Comparison of ENCODE assay signal across 8 cellular contexts in genomic region chr7:140696679-140697446, GRCh38. TPM values are rescaled to one million over a fixed set of nuclear protein-coding genes. Genes with fewer than 3 reads are reported as not detected.
DNase-seq lines count a peak whose midpoint lies in the region; TF ChIP-seq lines count a peak whose summit lies in the region.

NDUFB2 (plus strand) TSS chr7:140696708; CDS start chr7:140696745, 37 bp downstream.

- in situ Hi-C loops in HAP-1 (cut with MboI; ENCODE audit: low sequenced_read_pairs): no loop called here

- H3K4me3 ChIP-seq in HAP-1 (peak within 1 kb of the TSS; percentile 78), SK-N-SH (ENCODE audit: low read depth in 2 of 2, low read length in 1 of 2) (peak within 1 kb of the TSS; percentile 79 to 95), adipocyte (ENCODE audit: low read length) (peak within 1 kb of the TSS; percentile 93), cardiac muscle cell (peak within 1 kb of the TSS; percentile 72), parathyroid adenoma (ENCODE audit: low read depth, low read length) (peak within 1 kb of the TSS; percentile 86)

- no peak for TF ChIP-seq RAD21 in SK-N-SH (IDR thresholded peaks at IDR 0.05; ENCODE audit: low read length)

- CTCF ChIA-PET in SK-N-SH (lab: Yijun Ruan, JAX): interaction anchor here (0.6 to 1.9 kb wide), 11 partner anchors 8 to 910 kb away, joined by 3 to 7 read pairs (median 4); partner anchors contain the start of gene BRAF

- H3K4me1 Mint-ChIP-seq in type B pancreatic cell (ENCODE audit: unreplicated experiment): peaks cover 31% of the 10 kb centered on the region

- H3K9ac ChIP-seq in SK-N-SH: peak within 1 kb of the TSS; percentile 85
- H3K9ac ChIP-seq in adipocyte (ENCODE audit: low read length): peak within 1 kb of the TSS; percentile 92
- peak within 1 kb of the TSS; percentile 51 for H3K9ac ChIP-seq in parathyroid adenoma

- TF ChIP-seq EP300 in SK-N-SH (IDR thresholded peaks at IDR 0.05; ENCODE audit: borderline replicate concordance in 1 of 2, low read depth in 1 of 2, low read length in 1 of 2): peak; percentile 9 to 21; a peak in 1 of 4 replicates

- H3K9me3 ChIP-seq in HAP-1 (no peaks in the 10 kb centered on the region), SK-N-SH (no peaks in the 10 kb centered on the region), adipocyte (ENCODE audit: control insufficient read depth, low read length) (no peaks in the 10 kb centered on the region), cardiac muscle cell (ENCODE audit: low read depth) (no peaks in the 10 kb centered on the region), parathyroid adenoma (ENCODE audit: control insufficient read depth, low read length) (no peaks in the 10 kb centered on the region)

- no peaks in the 10 kb centered on the region for H3F3A ChIP-seq in SK-N-SH (replicated peaks; ENCODE audit: insufficient read depth)

- WGBS in SK-N-SH (ENCODE audit: low lambda C conversion rate): 1% methylated on average over 62 of the region's 82 CpGs

- H3K27ac Mint-ChIP-seq in type B pancreatic cell: peak within 1 kb of the TSS; percentile 99

- peak within 1 kb of the TSS; percentile 87 to 94 for H3K27ac ChIP-seq in SK-N-SH (ENCODE audit: low read depth in 2 of 2, low read length in 1 of 2)
- peak within 1 kb of the TSS; percentile 94 for H3K27ac ChIP-seq in cardiac muscle cell
- peak within 1 kb of the TSS; percentile 91 for H3K27ac ChIP-seq in parathyroid adenoma

- no peaks in the 10 kb centered on the region for H3K9me2 ChIP-seq in SK-N-SH

- peak within 1 kb of the TSS; percentile 99 for H3K4me3 Mint-ChIP-seq in type B pancreatic cell

- H3K4me1 ChIP-seq in HAP-1 (peaks cover 17% of the 10 kb centered on the region), SK-N-SH (ENCODE audit: control insufficient read depth in 1 of 2, insufficient read depth in 2 of 2, low read depth in 1 of 2, low read length in 1 of 2) (peaks cover 8 to 18% of the 10 kb centered on the region in 2 experiments; a peak in 3 of 4 replicates), adipocyte (ENCODE audit: control insufficient read depth, insufficient read depth, low read length) (peaks cover 18% of the 10 kb centered on the region), cardiac muscle cell (ENCODE audit: low read depth) (peaks cover 8% of the 10 kb centered on the region), parathyroid adenoma (peaks cover 11% of the 10 kb centered on the region)

- H3K27me3 ChIP-seq in HAP-1 (ENCODE audit: low read depth) (no peaks in the 10 kb centered on the region), SK-N-SH (ENCODE audit: insufficient read depth) (no peaks in the 10 kb centered on the region), adipocyte (replicated peaks; ENCODE audit: control insufficient read depth, insufficient read depth, low read length) (no peaks in the 10 kb centered on the region), cardiac muscle cell (no peaks in the 10 kb centered on the region), parathyroid adenoma (ENCODE audit: control insufficient read depth, insufficient read depth, low read length) (no peaks in the 10 kb centered on the region)

- peak; percentile 2 for TF ChIP-seq CTCF in GM10266 (IDR thresholded peaks at IDR 0.05; ENCODE audit: control insufficient read depth, insufficient read depth, low read depth, missing control alignments)
- no peak for TF ChIP-seq CTCF in SK-N-SH (IDR thresholded peaks at IDR 0.05)
- no peak for TF ChIP-seq CTCF in cardiac muscle cell (IDR thresholded peaks at IDR 0.05; ENCODE audit: low read depth, low read length)
- TF ChIP-seq CTCF in parathyroid adenoma (IDR thresholded peaks at IDR 0.05): peak; percentile 5
- TF ChIP-seq CTCF in type B pancreatic cell (conservative IDR thresholded peaks at IDR 0.05): no peak

- H2AFZ ChIP-seq in SK-N-SH (ENCODE audit: low read depth) (peak within 1 kb of the TSS; percentile 88), parathyroid adenoma (peak within 1 kb of the TSS; percentile 87)

- peaks cover 12% of the 10 kb centered on the region for H3K36me3 Mint-ChIP-seq in type B pancreatic cell

- no peaks in the 10 kb centered on the region for H3K9me3 Mint-ChIP-seq in type B pancreatic cell

- H3K27me3 Mint-ChIP-seq in type B pancreatic cell: no peaks in the 10 kb centered on the region

- POLR2A ChIA-PET in SK-N-SH (lab: Yijun Ruan, JAX): interaction anchor here (0.6 to 1.5 kb wide), 10 partner anchors 11 to 1005 kb away, joined by 3 to 10 read pairs (median 4); partner anchors contain the start of genes ADCK2, DENND11 and MRPS33

- no peaks in the 10 kb centered on the region; the same call in none of the 2 replicates for H4K20me1 ChIP-seq in SK-N-SH (ENCODE audit: insufficient read depth)

- H3K79me2 ChIP-seq in SK-N-SH (ENCODE audit: insufficient read depth): peaks cover 47% of the 10 kb centered on the region
- peaks cover 26% of the 10 kb centered on the region for H3K79me2 ChIP-seq in parathyroid adenoma

- H3K36me3 ChIP-seq in HAP-1 (replicated peaks): peaks cover 6% of the 10 kb centered on the region
- H3K36me3 ChIP-seq in SK-N-SH (replicated peaks in 1 of 2; ENCODE audit: control insufficient read depth in 1 of 2, insufficient read depth in 2 of 2, low read length in 1 of 2): peaks cover 5 to 12% of the 10 kb centered on the region in 2 experiments
- peaks cover 8% of the 10 kb centered on the region for H3K36me3 ChIP-seq in adipocyte (ENCODE audit: control insufficient read depth, insufficient read depth, low read length, severe bottlenecking)
- H3K36me3 ChIP-seq in cardiac muscle cell: no peaks in the 10 kb centered on the region
- H3K36me3 ChIP-seq in parathyroid adenoma (ENCODE audit: control insufficient read depth, insufficient read depth, low read length): no peaks in the 10 kb centered on the region

- H3K4me2 ChIP-seq in SK-N-SH: peak within 1 kb of the TSS; percentile 89
- H3K4me2 ChIP-seq in parathyroid adenoma (ENCODE audit: low read length): peak within 1 kb of the TSS; percentile 81

- DNase-seq in GM10266 (ENCODE audit: extremely low spot score) (peak; percentile 82), HAP-1 (ENCODE audit: low spot score in 2 of 2) (peak; percentile 79 to 86), M059J (ENCODE audit: low read depth) (peak; percentile 82), SK-N-SH (peak; percentile 96), adipocyte (ENCODE audit: low read depth) (peak; percentile 90), cardiac muscle cell (ENCODE audit: low read depth in 1 of 2, low spot score in 1 of 2) (peak; percentile 84 to 87), type B pancreatic cell (ENCODE audit: extremely low spot score, unreplicated experiment) (peak; percentile 85)

TF ChIP-seq in SK-N-SH, 30 proteins besides CTCF, POLR2A, EP300 and RAD21 (continues in another document):
- TF ChIP-seq SMC3 (IDR thresholded peaks at IDR 0.05; ENCODE audit: low read depth, low read length) (peak; percentile 5; the same call in 1 of the 2 replicates), GABPA (IDR thresholded peaks at IDR 0.05; ENCODE audit: low read depth) (peak; percentile 40), GATA2 (CRISPR knock-in tag; IDR thresholded peaks at IDR 0.05) (no peak), TCF12 (IDR thresholded peaks at IDR 0.05) (no peak), RCOR1 (IDR thresholded peaks at IDR 0.05; ENCODE audit: low read length) (no peak), REST (IDR thresholded peaks at IDR 0.05; ENCODE audit: low read depth, low read length) (no peak), MAX (IDR thresholded peaks at IDR 0.05; ENCODE audit: low read depth) (peak; percentile 91), CHD2 (IDR thresholded peaks at IDR 0.05; ENCODE audit: low read length, partially characterized antibody) (peak; percentile 29), TAF1 (IDR thresholded peaks at IDR 0.05; ENCODE audit: borderline replicate concordance, low read depth, low read length) (peak; percentile 20; the same call in 1 of the 2 replicates), USF1 (IDR thresholded peaks at IDR 0.05; ENCODE audit: borderline replicate concordance, low read depth) (peak; percentile 72)

RNA-seq across cellular contexts. Expression of gene NDUFB2, which starts in this region (rescaled TPM):
- total RNA-seq in M059J (2014; rRNA removed; shearing (Covaris generic)): 734 and 940 TPM in 2 replicates
- polyA plus RNA-seq in SK-N-SH (2012; rRNA removed): 1,154 and 1,214 TPM in 2 replicates
- 908 and 1,048 TPM in 2 replicates for polyA plus RNA-seq in SK-N-SH (2012; cell fraction: cytosol; rRNA removed)
- polyA plus RNA-seq in SK-N-SH (2012; cell fraction: nucleus; rRNA removed): 281 and 458 TPM in 2 replicates
- total RNA-seq in cardiac muscle cell: 267 and 1,003 TPM in 2 replicates
- polyA plus RNA-seq in cardiac muscle cell: 391 and 693 TPM in 2 replicates
- total RNA-seq in type B pancreatic cell (ENCODE audit: low replicate concordance): 179 and 258 TPM in 2 replicates

Comparison
In these comparisons a context has a peak if more than half of its experiments do, and no peak if none do; other contexts are left out.
1. Peak in every context shown above with its lines: DNase-seq, H3K4me3 ChIP-seq and H3K27ac ChIP-seq.
2. CTCF ChIP-seq: peak in GM10266 (single experiment) and parathyroid adenoma (single experiment); none in SK-N-SH (single experiment), cardiac muscle cell (single experiment) and type B pancreatic cell (single experiment).